Comparison of ENCODE assay signal across 9 cellular contexts in the genomic region with DNA sequence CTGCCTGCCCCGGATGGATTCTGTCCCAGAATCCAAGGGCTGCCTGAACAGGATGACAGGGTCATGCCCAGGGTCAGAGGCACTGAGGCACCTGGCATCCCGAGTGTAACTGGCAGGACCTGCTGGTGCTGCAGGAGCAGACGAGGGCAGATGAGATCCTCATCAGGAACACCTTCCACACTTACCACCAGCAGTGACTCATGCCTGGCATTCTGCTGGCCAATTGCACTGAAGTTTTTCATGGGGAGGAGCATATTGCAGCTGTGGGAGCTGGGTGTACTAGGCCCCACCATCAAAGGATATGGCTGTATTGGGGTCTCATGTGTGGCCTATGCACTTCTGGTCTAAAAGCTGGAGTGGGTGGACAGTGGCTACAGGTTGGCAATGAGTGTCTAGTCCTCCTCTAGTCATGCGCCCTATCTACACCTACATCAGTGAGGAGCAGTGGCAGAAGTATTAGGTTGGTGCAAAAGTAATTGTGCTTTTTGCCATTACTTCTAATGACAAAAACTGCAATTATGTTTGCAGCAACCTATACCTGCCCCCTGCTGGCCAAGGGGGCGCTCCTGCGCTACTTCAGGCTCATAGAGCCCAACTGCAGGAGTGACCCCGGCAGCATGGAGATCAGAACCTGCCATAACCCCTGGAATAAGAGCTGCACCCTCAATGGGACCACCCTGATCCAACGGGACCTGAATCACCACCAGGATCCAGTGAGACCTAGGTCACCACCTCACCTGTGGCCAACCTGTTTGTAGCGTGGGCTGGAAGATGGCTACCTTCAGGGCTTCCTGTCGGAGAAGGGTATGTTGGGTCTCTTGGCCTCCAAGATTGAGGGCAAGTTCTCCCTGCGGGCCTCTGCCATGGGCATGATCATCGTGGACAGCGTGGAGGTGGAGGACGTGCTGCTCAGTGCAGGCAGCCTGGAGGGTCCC. TPM values are rescaled to one million over a fixed set of nuclear protein-coding genes. Genes with fewer than 3 reads are reported as not detected.
DNase-seq lines count a peak whose midpoint lies in the region; ATAC-seq, FAIRE-seq and TF ChIP-seq lines count a peak whose summit lies in the region.
"Had no signal": no experiment of that assay in that cellular context is flagged by ENCODE, and none has a peak within 500 bp of the region (broad histone marks: within the 10 kb centered on the region; RNA-seq: fewer than 3 reads in every experiment).

No MANE protein-coding gene starts in this region.

- H4K20me1 ChIP-seq in Loucy (ENCODE audit: insufficient read depth, low read length, poor library complexity, severe bottlenecking), result no peaks in the 10 kb centered on the region

- CTCF ChIA-PET in Caco-2 (lab: Charles Lee), result no interaction called here
- CTCF ChIA-PET in activated CD8-positive, alpha-beta memory T cell treated with anti-CD3 and anti-CD28 coated beads, Interleukin-2, amount 10 ng/mL, durations not matched to agents 7 days and 5 days (lab: Charles Lee), result interaction anchor here (3.1 kb wide), 1 partner anchor 44 kb away, joined by 14 read pairs; no protein-coding TSS in a partner anchor

- H3K27me3 Mint-ChIP-seq in Caco-2 (ENCODE audit: insufficient read depth, unreplicated experiment), result peaks cover 2% of the 10 kb centered on the region
- H3K27me3 Mint-ChIP-seq in activated CD8-positive, alpha-beta memory T cell treated with anti-CD3 and anti-CD28 coated beads, Interleukin-2, amount 10 ng/mL, durations not matched to agents 7 days and 5 days, result peaks cover 37% of the 10 kb centered on the region
- H3K27me3 Mint-ChIP-seq in glutamatergic neuron (ENCODE audit: unreplicated experiment), result peaks cover 1% of the 10 kb centered on the region

- POLR2A ChIA-PET in Caco-2 (lab: Charles Lee), result no interaction called here

- no peak overlapping the region for H3K4me2 ChIP-seq in Loucy (ENCODE audit: low read depth, low read length, poor library complexity, severe bottlenecking)

- TF ChIP-seq CTCF in Caco-2 (IDR thresholded peaks at IDR 0.05; ENCODE audit: insufficient read depth in 1 of 2, low read depth in 1 of 2, low read length in 1 of 2, severe bottlenecking in 1 of 2, unreplicated experiment in 1 of 2), result peak; percentile 50 to 54
- TF ChIP-seq CTCF in Loucy (conservative IDR thresholded peaks at IDR 0.05; ENCODE audit: low read length), result peak; percentile 66
- TF ChIP-seq CTCF in glutamatergic neuron (IDR thresholded peaks at IDR 0.05; ENCODE audit: partially characterized antibody, unreplicated experiment), result peak; percentile 77
- TF ChIP-seq CTCF in stomach (IDR thresholded peaks at IDR 0.05), result peak in 5 of 7 experiments; percentile 28 to 70 (median 51)

- no TSS peak for BruUV-seq in Caco-2 (replicated peaks; lab: Mats Ljungman, UMichigan)

- no peak for TF ChIP-seq POLR2A in stomach (IDR thresholded peaks at IDR 0.05)

- no peaks in the 10 kb centered on the region for H3K9me2 ChIP-seq in Loucy (replicated peaks; ENCODE audit: low read depth, low read length)

- H3K9me3 Mint-ChIP-seq in Caco-2 (ENCODE audit: unreplicated experiment) (no peaks in the 10 kb centered on the region), glutamatergic neuron (ENCODE audit: unreplicated experiment) (peaks cover 2% of the 10 kb centered on the region)
- no peaks in the 10 kb centered on the region for H3K9me3 Mint-ChIP-seq in activated CD8-positive, alpha-beta memory T cell treated with anti-CD3 and anti-CD28 coated beads, Interleukin-2, amount 10 ng/mL, durations not matched to agents 7 days and 5 days (ENCODE audit: low read depth)

- H3K4me1 ChIP-seq in Caco-2 (no peaks in the 10 kb centered on the region), Loucy (ENCODE audit: insufficient read depth, low read length, poor library complexity, severe bottlenecking) (no peaks in the 10 kb centered on the region), stomach (no peaks in the 10 kb centered on the region)

- H3K4me3 ChIP-seq in Caco-2 (ENCODE audit: low read depth, low read length) (no peak overlapping the region), Loucy (ENCODE audit: low read length, poor library complexity, severe bottlenecking) (no peak overlapping the region), stomach (no peak overlapping the region)

- no peak overlapping the region for H3K4me3 Mint-ChIP-seq in Caco-2 (ENCODE audit: unreplicated experiment)
- no peak overlapping the region for H3K4me3 Mint-ChIP-seq in activated CD8-positive, alpha-beta memory T cell treated with anti-CD3 and anti-CD28 coated beads, Interleukin-2, amount 10 ng/mL, durations not matched to agents 7 days and 5 days
- H3K4me3 Mint-ChIP-seq in glutamatergic neuron (ENCODE audit: unreplicated experiment), result no peak overlapping the region

- no peak overlapping the region for H3K27ac Mint-ChIP-seq in Caco-2 (ENCODE audit: unreplicated experiment)
- no peak overlapping the region for H3K27ac Mint-ChIP-seq in activated CD8-positive, alpha-beta memory T cell treated with anti-CD3 and anti-CD28 coated beads, Interleukin-2, amount 10 ng/mL, durations not matched to agents 7 days and 5 days
- no peak overlapping the region for H3K27ac Mint-ChIP-seq in glutamatergic neuron (ENCODE audit: unreplicated experiment)

- DNase-seq in Caco-2 (peak in 1 of 2 experiments; percentile 45), glutamatergic neuron (peak; percentile 73), stomach (peak; percentile 61), urothelium cell line (ENCODE audit: low spot score) (no peak), RKO (ENCODE audit: low spot score) (no peak)
- DNase-seq in activated CD8-positive, alpha-beta memory T cell treated with anti-CD3 and anti-CD28 coated beads, Interleukin-2, amount 10 ng/mL, durations not matched to agents 7 days and 5 days, result peak; percentile 55

- H3K27ac ChIP-seq in stomach, result no peak overlapping the region

- H3K27me3 ChIP-seq in Caco-2 (replicated peaks; ENCODE audit: control insufficient read depth, insufficient read depth, low read length), result no peaks in the 10 kb centered on the region
- no peaks in the 10 kb centered on the region for H3K27me3 ChIP-seq in Loucy (ENCODE audit: insufficient read depth, low read length, poor library complexity, severe bottlenecking)
- no peaks in the 10 kb centered on the region for H3K27me3 ChIP-seq in stomach

- no peak overlapping the region for H2AFZ ChIP-seq in Loucy (ENCODE audit: low read length)

- no peaks in the 10 kb centered on the region for H3K79me2 ChIP-seq in Loucy (ENCODE audit: insufficient read depth, low read length)

- no peak for TF ChIP-seq EP300 in stomach (IDR thresholded peaks at IDR 0.05)

- H3F3A ChIP-seq in Loucy (ENCODE audit: low read depth), result no peaks in the 10 kb centered on the region

- H3K9me3 ChIP-seq in Caco-2 (no peaks in the 10 kb centered on the region), Loucy (ENCODE audit: insufficient read depth, low read depth, low read length) (no peaks in the 10 kb centered on the region), stomach (no peaks in the 10 kb centered on the region)

- H3K36me3 ChIP-seq in Caco-2 (ENCODE audit: control insufficient read depth, insufficient read depth, low read length) (no peaks in the 10 kb centered on the region), Loucy (ENCODE audit: insufficient read depth, low read length) (no peaks in the 10 kb centered on the region), stomach (no peaks in the 10 kb centered on the region)

- WGBS in stomach, 5 donors, result 58 to 76% (median 72%) methylated on average over 6 to 14 of the region's 14 CpGs

- H3K9ac ChIP-seq in Loucy (ENCODE audit: low read depth, low read length, poor library complexity, severe bottlenecking), result no peak overlapping the region

- ATAC-seq in activated CD8-positive, alpha-beta memory T cell treated with anti-CD3 and anti-CD28 coated beads, Interleukin-2, amount 10 ng/mL, durations not matched to agents 7 days and 5 days, result no peak
- no peak for ATAC-seq in GM19351 (IDR thresholded peaks at IDR 0.05; ENCODE audit: unreplicated experiment)

- H3K4me1 Mint-ChIP-seq in Caco-2 (ENCODE audit: low read depth, unreplicated experiment), result peaks cover 5% of the 10 kb centered on the region
- peaks cover 25% of the 10 kb centered on the region for H3K4me1 Mint-ChIP-seq in activated CD8-positive, alpha-beta memory T cell treated with anti-CD3 and anti-CD28 coated beads, Interleukin-2, amount 10 ng/mL, durations not matched to agents 7 days and 5 days
- no peaks in the 10 kb centered on the region for H3K4me1 Mint-ChIP-seq in glutamatergic neuron (ENCODE audit: low read depth, unreplicated experiment)

- no peak for FAIRE-seq in urothelium cell line (lab: Jason Lieb, UNC)
- FAIRE-seq: endometrium had no signal

- H3K36me3 Mint-ChIP-seq in Caco-2 (ENCODE audit: insufficient read depth, unreplicated experiment) (no peaks in the 10 kb centered on the region), glutamatergic neuron (ENCODE audit: unreplicated experiment) (no peaks in the 10 kb centered on the region)
- no peaks in the 10 kb centered on the region for H3K36me3 Mint-ChIP-seq in activated CD8-positive, alpha-beta memory T cell treated with anti-CD3 and anti-CD28 coated beads, Interleukin-2, amount 10 ng/mL, durations not matched to agents 7 days and 5 days

- intact Hi-C loops in Caco-2 (cut with micrococcal nuclease; ENCODE audit: unreplicated experiment), result loop anchor here (1.0 kb wide), 3 partner anchors 44 to 555 kb away; no protein-coding TSS in a partner anchor
- intact Hi-C loops in stomach (cut with DNase I; ENCODE audit: low total_unique reads), result loop anchor here (10.0 kb wide), 1 partner anchor 549 kb away; the partner anchor contains the start of gene ASCL1

RNA-seq across cellular contexts. Expression of gene C12orf42, which starts 8.0 kb away (rescaled TPM):
- total RNA-seq in Caco-2 (2022) (not detected in 2 replicates), glutamatergic neuron (ENCODE audit: unreplicated experiment) (not detected), stomach (not detected)
- under 1 TPM in 1 of 2 experiments, not detected in 1; 0.84 TPM for total RNA-seq in activated CD8-positive, alpha-beta memory T cell treated with anti-CD3 and anti-CD28 coated beads, Interleukin-2, amount 10 ng/mL, durations not matched to agents 7 days and 5 days
- not detected for polyA plus RNA-seq in stomach

Comparison
In these comparisons a context has a peak if more than half of its experiments do, and no peak if none do; other contexts are left out.
1. DNase-seq: peak in activated CD8-positive, alpha-beta memory T cell treated with anti-CD3 and anti-CD28 coated beads, Interleukin-2, amount 10 ng/mL, durations not matched to agents 7 days and 5 days (single experiment), glutamatergic neuron (single experiment) and stomach (single experiment); none in urothelium cell line (single experiment) and RKO (single experiment).
2. Peak in every context shown above with its lines, with median percentiles within 50 percentile points of each other: CTCF ChIP-seq.